Comparison of ENCODE assay signal across 19 cellular contexts in the genomic region with DNA sequence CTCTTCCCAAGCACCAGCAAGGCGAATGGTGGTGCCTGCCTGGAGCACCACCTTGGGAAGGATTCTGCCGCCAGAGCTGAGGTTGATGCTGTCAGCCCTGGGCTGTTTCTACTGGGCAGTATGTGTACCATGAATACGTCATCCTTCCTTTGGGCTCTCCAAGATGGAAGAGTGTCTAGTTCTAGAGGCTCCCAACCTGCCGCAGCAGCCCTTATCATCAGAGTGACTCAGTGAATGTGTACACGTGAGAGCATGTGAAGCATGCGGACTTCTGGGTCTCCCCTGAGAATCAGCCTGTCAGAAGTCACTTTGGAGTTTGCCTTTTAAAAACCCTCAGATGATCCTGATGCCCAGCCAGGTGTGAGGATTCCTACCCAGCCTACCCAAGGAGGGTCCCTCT. TPM values are rescaled to one million over a fixed set of nuclear protein-coding genes. Genes with fewer than 3 reads are reported as not detected.
DNase-seq lines count a peak whose midpoint lies in the region; ATAC-seq, FAIRE-seq and TF ChIP-seq lines count a peak whose summit lies in the region.
"Had no signal": no experiment of that assay in that cellular context is flagged by ENCODE, and none has a peak within 500 bp of the region (broad histone marks: within the 10 kb centered on the region; RNA-seq: fewer than 3 reads in every experiment).

No MANE protein-coding gene starts in this region.

- no peak for FAIRE-seq in HepG2 (lab: Jason Lieb, UNC)
- FAIRE-seq: GM12891, GM19239 had no signal

- H2BK5ac ChIP-seq in trophoblast cell (ENCODE audit: low read depth, low read length, poor library complexity), result no peak overlapping the region

- H3K79me2 ChIP-seq in HepG2 (ENCODE audit: insufficient read depth, low read length) (no peaks in the 10 kb centered on the region), trophoblast cell (ENCODE audit: control insufficient read depth, insufficient read depth, low read length, poor library complexity) (no peaks in the 10 kb centered on the region)

- H3K27ac ChIP-seq in HepG2 (ENCODE audit: extremely low read length, insufficient read depth, low read length), result no peak overlapping the region
- H3K27ac ChIP-seq in right lobe of liver, result no peak overlapping the region
- H3K27ac ChIP-seq in coronary artery, result no peak overlapping the region
- H3K27ac ChIP-seq in trophoblast cell (ENCODE audit: low read depth, low read length), result no peak overlapping the region
- H3K27ac ChIP-seq: BLaER1 treated with 17β-estradiol and CSF1 and Interleukin-3, amounts not matched to agents 10 nM and 100 nM had no signal

- H4K91ac ChIP-seq in trophoblast cell (ENCODE audit: low read depth, low read length), result no peak overlapping the region

- no peak overlapping the region for H4K8ac ChIP-seq in trophoblast cell (ENCODE audit: low read depth, low read length)

- no peak for DNase-seq in HepG2 (ENCODE audit: low spot score)
- no peak for DNase-seq in right lobe of liver
- peak; percentile 29 for DNase-seq in coronary artery (ENCODE audit: low spot score)
- DNase-seq in trophoblast cell, result peak; percentile 75
- no peak for DNase-seq in pons (ENCODE audit: low spot score)
- no peak for DNase-seq in HPDE6-E6E7 (ENCODE audit: extremely low spot score)
- DNase-seq in activated CD4-positive, CD25-positive, alpha-beta regulatory T cell treated with anti-CD3 and anti-CD28 coated beads, Interleukin-2, amount 50 U/mL, for 72 hours, result no peak
- DNase-seq: ACHN; CD4-positive, CD25-positive, alpha-beta regulatory T cell; DMS53; HCEC 1CT; HFFc6 had no signal

- BruUV-seq in HepG2 (replicated peaks; lab: Mats Ljungman, UMichigan), result no TSS peak

- POLR2A ChIA-PET in HepG2 (lab: Yijun Ruan, JAX), result no interaction called here

- H3K36me3 ChIP-seq in HepG2 (replicated peaks in 1 of 2; ENCODE audit: control insufficient read depth in 1 of 2, insufficient read depth in 2 of 2, low read length in 2 of 2) (no peaks in the 10 kb centered on the region), right lobe of liver (no peaks in the 10 kb centered on the region), trophoblast cell (ENCODE audit: control insufficient read depth in 1 of 2, insufficient read depth in 2 of 2, low read length in 2 of 2) (no peaks in the 10 kb centered on the region)
- H3K36me3 ChIP-seq: BLaER1 treated with 17β-estradiol and CSF1 and Interleukin-3, amounts not matched to agents 10 nM and 100 nM had no signal

- no peak overlapping the region for H2AFZ ChIP-seq in HepG2 (ENCODE audit: low read length)
- no peak overlapping the region for H2AFZ ChIP-seq in trophoblast cell (ENCODE audit: insufficient read depth, low read length, poor library complexity)

- TF ChIP-seq RAD21 in HepG2 (CRISPR knock-in tag; IDR thresholded peaks at IDR 0.05), result no peak

- no peaks in the 10 kb centered on the region for H3K4me1 ChIP-seq in HepG2 (ENCODE audit: insufficient read depth, low read length)
- H3K4me1 ChIP-seq in right lobe of liver, result no peaks in the 10 kb centered on the region
- no peaks in the 10 kb centered on the region for H3K4me1 ChIP-seq in trophoblast cell (ENCODE audit: control insufficient read depth in 1 of 2, insufficient read depth in 2 of 2, low read length in 2 of 2)

- TF ChIP-seq EP300 in HepG2 (IDR thresholded peaks at IDR 0.05; ENCODE audit: low read depth in 2 of 2, low read length in 2 of 2) (no peak), HepG2 (CRISPR knock-in tag; IDR thresholded peaks at IDR 0.05; ENCODE audit: borderline replicate concordance) (no peak)

- WGBS in HepG2 (ENCODE audit: low lambda C conversion rate), result 12% methylated on average over 3 of the region's 6 CpGs
- 100% methylated on average over 1 of the region's 6 CpGs for WGBS in right lobe of liver (ENCODE audit: insufficient coverage, low coverage, low lambda C conversion rate, missing lambda C conversion rate)
- no CpG with 5 or more reads among the region's 6 CpGs for WGBS in trophoblast cell (ENCODE audit: extremely low coverage, insufficient coverage, insufficient read length)

- H3K4ac ChIP-seq in trophoblast cell (ENCODE audit: low read depth, low read length), result no peak overlapping the region

- no peak overlapping the region for H2BK12ac ChIP-seq in trophoblast cell (ENCODE audit: low read length)

- H3K4me2 ChIP-seq in HepG2 (ENCODE audit: low read depth, low read length) (no peak overlapping the region), trophoblast cell (ENCODE audit: low read length) (no peak overlapping the region)
- H3K4me2 ChIP-seq: BLaER1 treated with 17β-estradiol and CSF1 and Interleukin-3, amounts not matched to agents 10 nM and 100 nM had no signal

- H3K27me3 ChIP-seq in HepG2 (ENCODE audit: control insufficient read depth in 1 of 2, insufficient read depth in 2 of 2, low read length in 2 of 2), result peaks cover 3 to 41% of the 10 kb centered on the region in 2 experiments; a peak in 4 of 5 replicates
- H3K27me3 ChIP-seq in right lobe of liver, result no peaks in the 10 kb centered on the region
- no peaks in the 10 kb centered on the region for H3K27me3 ChIP-seq in trophoblast cell (ENCODE audit: insufficient read depth, low read length)
- H3K27me3 ChIP-seq: BLaER1 treated with 17β-estradiol and CSF1 and Interleukin-3, amounts not matched to agents 10 nM and 100 nM had no signal

- no peak overlapping the region for H2BK120ac ChIP-seq in trophoblast cell (ENCODE audit: insufficient read depth, low read length, poor library complexity)

- ATAC-seq in HepG2 (no peak; the same call in 2 of the 3 replicates), right lobe of liver (no peak), GM18511 (IDR thresholded peaks at IDR 0.05; ENCODE audit: unreplicated experiment) (no peak)

- TF ChIP-seq POLR2A in HepG2 (IDR thresholded peaks at IDR 0.05; ENCODE audit: insufficient read depth in 1 of 2, low read depth in 2 of 2, low read length in 2 of 2) (no peak), right lobe of liver (IDR thresholded peaks at IDR 0.05) (no peak)

- intact Hi-C loops in HepG2 (cut with micrococcal nuclease; ENCODE audit: unreplicated experiment), result no loop called here
- intact Hi-C loops in right lobe of liver (cut with DNase I), result no loop called here

- H3K23ac ChIP-seq in trophoblast cell (ENCODE audit: low read length), result no peak overlapping the region

- in situ Hi-C loops in HepG2 (cut with HindIII; ENCODE audit: extremely low pct_ligation_motif_present, low pct_unique_long_range_greater_than_20kb), result no loop called here

- H3K4me3 ChIP-seq in HepG2 (replicated peaks in 1 of 3; ENCODE audit: insufficient read depth in 1 of 3, low read depth in 2 of 3, low read length in 3 of 3), result no peak overlapping the region
- no peak overlapping the region for H3K4me3 ChIP-seq in right lobe of liver
- no peak overlapping the region for H3K4me3 ChIP-seq in coronary artery
- no peak overlapping the region for H3K4me3 ChIP-seq in trophoblast cell (ENCODE audit: low read depth, low read length)
- H3K4me3 ChIP-seq: BLaER1 treated with 17β-estradiol and CSF1 and Interleukin-3, amounts not matched to agents 10 nM and 100 nM had no signal

- no peak overlapping the region for H2AK5ac ChIP-seq in trophoblast cell (ENCODE audit: low read length)

- H3K79me1 ChIP-seq in trophoblast cell (ENCODE audit: low read length), result no peaks in the 10 kb centered on the region

- no peaks in the 10 kb centered on the region for H4K20me1 ChIP-seq in HepG2 (ENCODE audit: insufficient read depth, low read length)
- H4K20me1 ChIP-seq: BLaER1 treated with 17β-estradiol and CSF1 and Interleukin-3, amounts not matched to agents 10 nM and 100 nM had no signal

- no peak overlapping the region for H3K18ac ChIP-seq in trophoblast cell (ENCODE audit: low read length)

- TF ChIP-seq CTCF in HepG2 (CRISPR knock-in tag; IDR thresholded peaks at IDR 0.05) (no peak), right lobe of liver (IDR thresholded peaks at IDR 0.05) (no peak), coronary artery (IDR thresholded peaks at IDR 0.05) (no peak)

- H4K12ac ChIP-seq in trophoblast cell (ENCODE audit: low read depth, low read length), result no peak overlapping the region

- H3K9me3 ChIP-seq in HepG2 (ENCODE audit: low read length), result no peaks in the 10 kb centered on the region
- no peaks in the 10 kb centered on the region for H3K9me3 ChIP-seq in right lobe of liver
- H3K9me3 ChIP-seq in trophoblast cell (ENCODE audit: insufficient read depth, low read depth, low read length), result no peaks in the 10 kb centered on the region
- H3K9me3 ChIP-seq: BLaER1 treated with 17β-estradiol and CSF1 and Interleukin-3, amounts not matched to agents 10 nM and 100 nM had no signal

- H3K9ac ChIP-seq in HepG2 (ENCODE audit: insufficient read depth, low read depth, low read length) (no peak overlapping the region), trophoblast cell (ENCODE audit: low read length) (no peak overlapping the region)
- H3K9ac ChIP-seq: BLaER1 treated with 17β-estradiol and CSF1 and Interleukin-3, amounts not matched to agents 10 nM and 100 nM had no signal

- CTCF ChIA-PET in HepG2 (lab: Yijun Ruan, JAX; ENCODE audit: low intra/inter-chr PET ratio, low total read pairs), result no interaction called here

- no peak overlapping the region for H3K14ac ChIP-seq in trophoblast cell (ENCODE audit: low read length)

RNA-seq across cellular contexts. Expression of a gene that starts 20.9 kb away (rescaled TPM):
- total RNA-seq in HepG2 (2016; rRNA removed; fragmentation: Illumina TruSeq; extraction: Trizol) (0.04 TPM in 1 of 2 replicates, not detected in the other), right lobe of liver (not detected)
- not detected in 2 replicates for total RNA-seq in HepG2 (2016; cell fraction: cytosol; rRNA removed; fragmentation: Illumina TruSeq; extraction: Trizol; ENCODE audit: low read depth)
- not detected in 2 replicates for total RNA-seq in HepG2 (2016; cell fraction: insoluble cytoplasmic fraction; rRNA removed; fragmentation: Illumina TruSeq; extraction: Trizol)
- not detected in 2 replicates for total RNA-seq in HepG2 (2016; cell fraction: membrane; rRNA removed; fragmentation: Illumina TruSeq; extraction: Trizol)
- total RNA-seq in HepG2 (2016; cell fraction: nucleus; rRNA removed; fragmentation: Illumina TruSeq; extraction: Trizol), result not detected in 2 replicates
- polyA plus RNA-seq in HepG2 (2011; rRNA removed), result 0.21 and 0.29 TPM in 2 replicates
- 0.11 and 0.14 TPM in 2 replicates for polyA plus RNA-seq in HepG2 (2011; cell fraction: cytosol; rRNA removed)
- polyA plus RNA-seq in HepG2 (2011; cell fraction: nucleus; rRNA removed), result 0.78 and 1.4 TPM in 2 replicates
- 0.16 and 0.30 TPM in 2 replicates for polyA plus RNA-seq in HepG2 (2012)
- polyA plus RNA-seq in HepG2 (2016; cell fraction: cytosol; fragmentation: Illumina TruSeq; extraction: Trizol; ENCODE audit: low read depth), result not detected in 2 replicates
- polyA plus RNA-seq in HepG2 (2016; cell fraction: insoluble cytoplasmic fraction; fragmentation: Illumina TruSeq; extraction: Trizol; ENCODE audit: low read depth), result not detected in 2 replicates
- not detected in 2 replicates for polyA plus RNA-seq in HepG2 (2016; cell fraction: membrane; fragmentation: Illumina TruSeq; extraction: Trizol; ENCODE audit: low read depth)
- polyA plus RNA-seq in HepG2 (2016; cell fraction: nucleus; fragmentation: Illumina TruSeq; extraction: Trizol; ENCODE audit: insufficient read depth, low read depth), result 0.13 TPM in 1 of 2 replicates, not detected in the other
- 0.18 TPM in 1 of 2 replicates, not detected in the other for polyA minus RNA-seq in HepG2 (2011; rRNA and poly(A)+ RNA removed; ENCODE audit: low replicate concordance)
- polyA minus RNA-seq in HepG2 (2011; cell fraction: cytosol; rRNA and poly(A)+ RNA removed), result not detected in 2 replicates
- polyA minus RNA-seq in HepG2 (2011; cell fraction: nucleus; rRNA and poly(A)+ RNA removed), result 0.13 TPM in 1 of 2 replicates, not detected in the other
- not detected in 2 replicates for polyA plus RNA-seq in trophoblast cell (2013)
- total RNA-seq: A172; CD4-positive, CD25-positive, alpha-beta regulatory T cell; H4; HFFc6 had no signal
- polyA plus RNA-seq: CD4-positive, CD25-positive, alpha-beta regulatory T cell had no signal

RNA-seq across cellular contexts. Expression of a gene that starts 52.6 kb away (rescaled TPM):
- total RNA-seq in HepG2 (2016; rRNA removed; fragmentation: Illumina TruSeq; extraction: Trizol) (not detected in 2 replicates), right lobe of liver (not detected)
- total RNA-seq in HepG2 (2016; cell fraction: cytosol; rRNA removed; fragmentation: Illumina TruSeq; extraction: Trizol; ENCODE audit: low read depth), result not detected in 2 replicates
- total RNA-seq in HepG2 (2016; cell fraction: insoluble cytoplasmic fraction; rRNA removed; fragmentation: Illumina TruSeq; extraction: Trizol), result not detected in 2 replicates
- total RNA-seq in HepG2 (2016; cell fraction: membrane; rRNA removed; fragmentation: Illumina TruSeq; extraction: Trizol), result not detected in 2 replicates
- not detected in 2 replicates for total RNA-seq in HepG2 (2016; cell fraction: nucleus; rRNA removed; fragmentation: Illumina TruSeq; extraction: Trizol)
- 0.01 TPM in 1 of 2 replicates, not detected in the other for polyA plus RNA-seq in HepG2 (2011; rRNA removed)
- polyA plus RNA-seq in HepG2 (2011; cell fraction: cytosol; rRNA removed), result not detected in 2 replicates
- polyA plus RNA-seq in HepG2 (2011; cell fraction: nucleus; rRNA removed), result not detected in 2 replicates
- not detected in 2 replicates for polyA plus RNA-seq in HepG2 (2012)
- polyA plus RNA-seq in HepG2 (2016; cell fraction: cytosol; fragmentation: Illumina TruSeq; extraction: Trizol; ENCODE audit: low read depth), result not detected in 2 replicates
- polyA plus RNA-seq in HepG2 (2016; cell fraction: insoluble cytoplasmic fraction; fragmentation: Illumina TruSeq; extraction: Trizol; ENCODE audit: low read depth), result not detected in 2 replicates
- polyA plus RNA-seq in HepG2 (2016; cell fraction: membrane; fragmentation: Illumina TruSeq; extraction: Trizol; ENCODE audit: low read depth), result not detected in 2 replicates
- polyA plus RNA-seq in HepG2 (2016; cell fraction: nucleus; fragmentation: Illumina TruSeq; extraction: Trizol; ENCODE audit: insufficient read depth, low read depth), result not detected in 2 replicates
- polyA minus RNA-seq in HepG2 (2011; rRNA and poly(A)+ RNA removed; ENCODE audit: low replicate concordance), result not detected in 2 replicates
- not detected in 2 replicates for polyA minus RNA-seq in HepG2 (2011; cell fraction: cytosol; rRNA and poly(A)+ RNA removed)
- not detected in 2 replicates for polyA minus RNA-seq in HepG2 (2011; cell fraction: nucleus; rRNA and poly(A)+ RNA removed)
- polyA plus RNA-seq in trophoblast cell (2013), result not detected in 2 replicates
- total RNA-seq: A172; CD4-positive, CD25-positive, alpha-beta regulatory T cell; G401; H4; HFFc6 had no signal
- polyA plus RNA-seq: CD4-positive, CD25-positive, alpha-beta regulatory T cell had no signal

Comparison
In these comparisons a context has a peak if more than half of its experiments do, and no peak if none do; other contexts are left out.
1. DNase-seq: peak in coronary artery (single experiment) and trophoblast cell (2 of 2); none in HepG2 (single experiment), right lobe of liver (0 of 3), pons (single experiment), HPDE6-E6E7 (single experiment) and activated CD4-positive, CD25-positive, alpha-beta regulatory T cell treated with anti-CD3 and anti-CD28 coated beads, Interleukin-2, amount 50 U/mL, for 72 hours (single experiment).